Comparison of ENCODE assay signal across 1 cellular context in genomic region chr19:48993175-48994034, GRCh38.
A peak's percentile ranks its signal among the peaks of the same experiment; 100 is the strongest.
TF ChIP-seq lines count a peak whose summit lies in the region.

GYS1 (minus strand) TSS chr19:48993309; CDS start chr19:48993112, 197 bp downstream.
RUVBL2 (plus strand) TSS chr19:48993887; CDS start chr19:48993912, 25 bp downstream.

TF ChIP-seq in WTC11, 78 proteins besides CTCF, POLR2A, EP300 and RAD21 (continued from another document):
- TF ChIP-seq ARID4B (CRISPR knock-in tag; IDR thresholded peaks at IDR 0.05; ENCODE audit: borderline replicate concordance) (peak; percentile 37; the same call in 1 of the 2 replicates), ZNF671 (CRISPR knock-in tag; IDR thresholded peaks at IDR 0.05) (no peak), CREM (CRISPR knock-in tag; IDR thresholded peaks at IDR 0.05) (peak; percentile 62; the same call in 1 of the 2 replicates), MYBL2 (CRISPR knock-in tag; IDR thresholded peaks at IDR 0.05) (0 out of 2 replicates have a peak, but pooled peaks have one; percentile 49)
TF ChIP-seq in WTC11: peak in this region for 10.
